29 cellular contexts compared by ENCODE assay signal in genomic region chr15:95407534-95407933, GRCh38.
"Had no signal": no experiment of that assay in that cellular context is flagged by ENCODE, and none has a peak within 500 bp of the region (broad histone marks: within the 10 kb centered on the region; RNA-seq: fewer than 3 reads in every experiment).

No MANE protein-coding gene starts in this region.

- H3K36me3 Mint-ChIP-seq: naive thymus-derived CD4-positive, alpha-beta T cell; neural progenitor cell; stimulated activated naive B cell treated with anti-CD40 and anti-IgM and Interleukin-4, amounts not matched to agents 10 μg/mL and 1 μg/mL and 100 μg/mL, for 72 hours had no signal

- ATAC-seq: foreskin keratinocyte; heart right ventricle; left cardiac atrium; left lung; naive thymus-derived CD4-positive, alpha-beta T cell; psoas muscle; right cardiac atrium; stimulated activated naive B cell treated with anti-CD40 and anti-IgM and Interleukin-4, amounts not matched to agents 10 μg/mL and 1 μg/mL and 100 μg/mL, for 72 hours had no signal

- H3K4me3 ChIP-seq: dorsolateral prefrontal cortex, esophagus muscularis mucosa, heart right ventricle, left lung, neural progenitor cell, ovary, psoas muscle, skin epidermis, thoracic aorta, vagina had no signal

- DNase-seq: dorsolateral prefrontal cortex; effector CD4-positive, alpha-beta T cell; foreskin keratinocyte; glutamatergic neuron; heart right ventricle; hippocampal formation; left cardiac atrium; left lung; mesenchymal stem cell; midbrain; naive thymus-derived CD4-positive, alpha-beta T cell; nucleus accumbens; ovary; posterior cingulate gyrus; psoas muscle; right cardiac atrium; stimulated activated CD4-positive, alpha-beta T cell treated with anti-CD3 and anti-CD28 coated beads, Interleukin-15, amount 100 ng/mL, for 24 hours; stimulated activated CD4-positive, alpha-beta T cell treated with anti-CD3 and anti-CD28 coated beads, Interleukin-2, amount 100 ng/mL, for 48 hours; stimulated activated naive B cell treated with anti-CD40 and anti-IgM and Interleukin-4, amounts not matched to agents 10 μg/mL and 1 μg/mL and 100 μg/mL, for 72 hours; trophoblast cell had no signal

- H3K9me3 Mint-ChIP-seq: neural progenitor cell; stimulated activated naive B cell treated with anti-CD40 and anti-IgM and Interleukin-4, amounts not matched to agents 10 μg/mL and 1 μg/mL and 100 μg/mL, for 72 hours; stimulated activated naive CD8-positive, alpha-beta T cell treated with anti-CD3 and anti-CD28 coated beads, Interleukin-15, Interleukin-2, amounts not matched to agents 100 ng/mL and 50 ng/mL, for 24 hours had no signal

- H3K4me2 ChIP-seq: neural progenitor cell had no signal

- FAIRE-seq: islet of Langerhans had no signal

- H2AFZ ChIP-seq: neural progenitor cell had no signal

- H3K27me3 ChIP-seq: esophagus muscularis mucosa, foreskin keratinocyte, heart right ventricle, left lung, neural progenitor cell, ovary, vagina had no signal

- H3K27ac Mint-ChIP-seq: naive thymus-derived CD4-positive, alpha-beta T cell; neural progenitor cell; stimulated activated naive B cell treated with anti-CD40 and anti-IgM and Interleukin-4, amounts not matched to agents 10 μg/mL and 1 μg/mL and 100 μg/mL, for 72 hours; stimulated activated naive CD8-positive, alpha-beta T cell treated with anti-CD3 and anti-CD28 coated beads, Interleukin-15, Interleukin-2, amounts not matched to agents 100 ng/mL and 50 ng/mL, for 24 hours had no signal

- H3K4me3 Mint-ChIP-seq: naive thymus-derived CD4-positive, alpha-beta T cell; nephron; neural progenitor cell; stimulated activated naive B cell treated with anti-CD40 and anti-IgM and Interleukin-4, amounts not matched to agents 10 μg/mL and 1 μg/mL and 100 μg/mL, for 72 hours; stimulated activated naive CD8-positive, alpha-beta T cell treated with anti-CD3 and anti-CD28 coated beads, Interleukin-15, Interleukin-2, amounts not matched to agents 100 ng/mL and 50 ng/mL, for 24 hours had no signal

- H3K9me3 ChIP-seq: esophagus muscularis mucosa, heart right ventricle, left lung, ovary, psoas muscle, thoracic aorta, vagina had no signal

- H3K4me1 Mint-ChIP-seq: stimulated activated naive B cell treated with anti-CD40 and anti-IgM and Interleukin-4, amounts not matched to agents 10 μg/mL and 1 μg/mL and 100 μg/mL, for 72 hours had no signal

- H3K27me3 Mint-ChIP-seq: naive thymus-derived CD4-positive, alpha-beta T cell; stimulated activated naive B cell treated with anti-CD40 and anti-IgM and Interleukin-4, amounts not matched to agents 10 μg/mL and 1 μg/mL and 100 μg/mL, for 72 hours had no signal

- H3K4me1 ChIP-seq: foreskin keratinocyte, left lung, neural progenitor cell, psoas muscle, vagina had no signal

- H3K9ac ChIP-seq: neural progenitor cell had no signal

- H3K27ac ChIP-seq: dorsolateral prefrontal cortex, epithelial cell of prostate, esophagus muscularis mucosa, foreskin keratinocyte, heart right ventricle, left lung, neural progenitor cell, ovary, psoas muscle, skin epidermis, vagina had no signal

- H3K36me3 ChIP-seq: esophagus muscularis mucosa, heart right ventricle, left lung, neural progenitor cell, ovary, thoracic aorta, vagina had no signal
